20 cellular contexts compared by ENCODE assay signal in the genomic region with DNA sequence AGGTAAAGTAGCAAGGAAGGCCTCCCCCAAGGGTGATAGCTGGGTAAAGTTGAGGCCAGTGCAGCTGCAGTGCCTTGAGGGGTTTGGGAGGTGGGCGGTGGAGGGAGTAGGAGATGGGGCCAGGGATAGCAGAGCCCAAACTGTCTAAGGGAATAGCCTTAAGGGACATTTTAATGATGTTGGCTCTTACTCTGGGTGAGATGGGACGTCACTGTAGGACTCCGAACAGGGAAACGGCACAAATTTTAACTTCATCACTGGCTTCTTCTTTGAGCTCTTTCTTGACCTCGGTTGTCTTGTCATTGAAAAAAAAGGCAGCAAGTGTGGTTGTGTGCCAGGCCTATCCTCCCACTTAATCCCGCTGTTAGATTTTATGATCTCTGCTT.
"Had no signal": no experiment of that assay in that cellular context is flagged by ENCODE, and none has a peak within 500 bp of the region (broad histone marks: within the 10 kb centered on the region; RNA-seq: fewer than 3 reads in every experiment).

No MANE protein-coding gene starts in this region.

- H3K27ac Mint-ChIP-seq: endodermal cell; naive thymus-derived CD8-positive, alpha-beta T cell; stimulated activated naive B cell treated with anti-CD40 and anti-IgM and Interleukin-4, amounts not matched to agents 10 μg/mL and 1 μg/mL and 100 μg/mL, for 72 hours; stimulated activated naive CD8-positive, alpha-beta T cell treated with anti-CD3 and anti-CD28 coated beads, Interleukin-15, amount 100 ng/mL, for 72 hours had no signal

- H3K9me3 Mint-ChIP-seq: endodermal cell; neural crest cell; stimulated activated naive CD8-positive, alpha-beta T cell treated with anti-CD3 and anti-CD28 coated beads, Interleukin-15, amount 100 ng/mL, for 72 hours had no signal

- ATAC-seq: left colon; mucosa of descending colon; naive thymus-derived CD8-positive, alpha-beta T cell; sciatic nerve; stimulated activated naive B cell treated with anti-CD40 and anti-IgM and Interleukin-4, amounts not matched to agents 10 μg/mL and 1 μg/mL and 100 μg/mL, for 72 hours; stimulated activated naive CD8-positive, alpha-beta T cell treated with anti-CD3 and anti-CD28 coated beads, Interleukin-15, amount 100 ng/mL, for 72 hours had no signal

- H3K36me3 Mint-ChIP-seq: naive thymus-derived CD8-positive, alpha-beta T cell; stimulated activated naive B cell treated with anti-CD40 and anti-IgM and Interleukin-4, amounts not matched to agents 10 μg/mL and 1 μg/mL and 100 μg/mL, for 72 hours had no signal

- H3K4me3 Mint-ChIP-seq: endodermal cell; naive thymus-derived CD8-positive, alpha-beta T cell; neural crest cell; stimulated activated naive B cell treated with anti-CD40 and anti-IgM and Interleukin-4, amounts not matched to agents 10 μg/mL and 1 μg/mL and 100 μg/mL, for 72 hours; stimulated activated naive CD8-positive, alpha-beta T cell treated with anti-CD3 and anti-CD28 coated beads, Interleukin-15, amount 100 ng/mL, for 72 hours had no signal

- H3K9me3 ChIP-seq: mucosa of descending colon, ovary, spleen, thoracic aorta had no signal

- H3K27me3 ChIP-seq: hepatocyte, ovary, spleen had no signal

- H3K4me1 Mint-ChIP-seq: endodermal cell; naive thymus-derived CD8-positive, alpha-beta T cell; stimulated activated naive B cell treated with anti-CD40 and anti-IgM and Interleukin-4, amounts not matched to agents 10 μg/mL and 1 μg/mL and 100 μg/mL, for 72 hours; stimulated activated naive CD8-positive, alpha-beta T cell treated with anti-CD3 and anti-CD28 coated beads, Interleukin-15, amount 100 ng/mL, for 72 hours had no signal

- H3K4me2 ChIP-seq: hepatocyte had no signal

- H3K27ac ChIP-seq: hepatocyte, spleen had no signal

- H3K36me3 ChIP-seq: ovary, spleen, thoracic aorta had no signal

- H3K79me2 ChIP-seq: hepatocyte had no signal

- DNase-seq: effector CD4-positive, alpha-beta T cell; endodermal cell; erythroblast; foreskin melanocyte; left colon; mucosa of descending colon; naive thymus-derived CD8-positive, alpha-beta T cell; spleen; stimulated activated CD4-positive, alpha-beta T cell treated with anti-CD3 and anti-CD28 coated beads, Interleukin-15, amount 100 ng/mL, for 24 hours; stimulated activated CD4-positive, alpha-beta T cell treated with anti-CD3 and anti-CD28 coated beads, Interleukin-1b, Interleukin-23, amount 100 ng/mL, for 48 hours; stimulated activated CD4-positive, alpha-beta T cell treated with anti-CD3 and anti-CD28 coated beads, Interleukin-4, amount 100 ng/mL, for 24 hours; stimulated activated naive B cell treated with anti-CD40 and anti-IgM and Interleukin-4, amounts not matched to agents 10 μg/mL and 1 μg/mL and 100 μg/mL, for 72 hours; stimulated activated naive CD8-positive, alpha-beta T cell treated with anti-CD3 and anti-CD28 coated beads, Interleukin-15, amount 100 ng/mL, for 72 hours; substantia nigra; trophoblast cell had no signal

- H3K4me3 ChIP-seq: hepatocyte, mucosa of descending colon, ovary, spleen, thoracic aorta had no signal

- H2AFZ ChIP-seq: hepatocyte had no signal

- H3K27me3 Mint-ChIP-seq: stimulated activated naive CD8-positive, alpha-beta T cell treated with anti-CD3 and anti-CD28 coated beads, Interleukin-15, amount 100 ng/mL, for 72 hours had no signal
